21 cellular contexts compared by ENCODE assay signal in the genomic region with DNA sequence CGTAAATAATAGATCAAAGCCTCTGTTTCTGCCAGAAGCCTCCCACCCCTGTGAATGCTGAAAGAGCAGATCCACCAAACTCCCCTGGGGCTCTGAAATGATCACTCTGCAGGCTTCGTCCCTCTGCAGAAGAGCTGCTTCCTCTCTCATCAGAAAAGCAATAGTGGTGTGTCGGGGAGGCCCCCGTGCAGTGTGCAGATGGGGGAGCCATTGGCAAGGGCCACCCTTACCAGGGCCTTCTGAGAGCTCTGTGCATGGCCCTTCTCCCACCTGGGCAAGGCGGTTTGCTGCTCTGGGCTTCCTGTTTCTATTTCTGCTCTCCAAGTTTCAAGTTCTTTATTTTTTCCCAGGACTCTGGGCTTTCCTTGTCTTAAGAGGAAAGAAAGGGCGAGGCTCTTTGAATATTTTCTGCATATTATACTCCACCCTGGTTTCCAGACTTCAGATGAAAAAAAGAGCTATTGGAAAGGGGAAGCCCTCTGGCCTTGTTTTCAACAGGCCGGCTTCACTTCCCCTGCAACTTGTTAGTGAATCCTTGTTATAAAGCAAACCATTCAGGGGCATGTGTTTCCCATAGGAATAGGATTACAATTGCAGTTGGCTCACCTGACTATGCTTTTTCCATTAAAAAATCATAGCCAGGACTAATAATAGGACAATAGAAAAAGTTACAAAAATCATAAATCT.
DNase-seq lines count a peak whose midpoint lies in the region; ATAC-seq and TF ChIP-seq lines count a peak whose summit lies in the region.
"Had no signal": no experiment of that assay in that cellular context is flagged by ENCODE, and none has a peak within 500 bp of the region (broad histone marks: within the 10 kb centered on the region; RNA-seq: fewer than 3 reads in every experiment).

No MANE protein-coding gene starts in this region.

- no peak overlapping the region for H3K14ac ChIP-seq in trophoblast cell (ENCODE audit: low read length)

- H3K4ac ChIP-seq in trophoblast cell (ENCODE audit: low read depth, low read length) = no peak overlapping the region

- no peak overlapping the region for H4K12ac ChIP-seq in trophoblast cell (ENCODE audit: low read depth, low read length)

- H3K36me3 ChIP-seq in left ventricle myocardium inferior (no peaks in the 10 kb centered on the region), trophoblast cell (ENCODE audit: control insufficient read depth in 1 of 2, insufficient read depth in 2 of 2, low read length in 2 of 2) (no peaks in the 10 kb centered on the region)
- H3K36me3 ChIP-seq: brain microvascular endothelial cell, vagina had no signal

- H3K18ac ChIP-seq in trophoblast cell (ENCODE audit: low read length) = no peak overlapping the region

- H3K23ac ChIP-seq in trophoblast cell (ENCODE audit: low read length) = no peak overlapping the region

- no peak overlapping the region for H4K91ac ChIP-seq in trophoblast cell (ENCODE audit: low read depth, low read length)

- no peaks in the 10 kb centered on the region for H3K79me2 ChIP-seq in trophoblast cell (ENCODE audit: control insufficient read depth, insufficient read depth, low read length, poor library complexity)

- H3K27me3 ChIP-seq in left ventricle myocardium inferior (ENCODE audit: low read depth) (peaks cover 23% of the 10 kb centered on the region), trophoblast cell (ENCODE audit: insufficient read depth, low read length) (no peaks in the 10 kb centered on the region)
- H3K27me3 ChIP-seq: brain microvascular endothelial cell, vagina had no signal

- H3K79me1 ChIP-seq in trophoblast cell (ENCODE audit: low read length) = no peaks in the 10 kb centered on the region

- H3K9ac ChIP-seq in trophoblast cell (ENCODE audit: low read length) = no peak overlapping the region

- no peak for TF ChIP-seq CTCF in left ventricle myocardium inferior (IDR thresholded peaks at IDR 0.05; ENCODE audit: borderline replicate concordance)

- no peak overlapping the region for H2AFZ ChIP-seq in trophoblast cell (ENCODE audit: insufficient read depth, low read length, poor library complexity)

- H2BK5ac ChIP-seq in trophoblast cell (ENCODE audit: low read depth, low read length, poor library complexity) = no peak overlapping the region

- peaks cover 19% of the 10 kb centered on the region for H3K4me1 ChIP-seq in left ventricle myocardium inferior
- H3K4me1 ChIP-seq in trophoblast cell (ENCODE audit: control insufficient read depth in 1 of 2, insufficient read depth in 2 of 2, low read length in 2 of 2) = peaks cover 15 to 18% of the 10 kb centered on the region in 2 experiments
- H3K4me1 ChIP-seq: vagina had no signal

- H3K4me2 ChIP-seq in trophoblast cell (ENCODE audit: low read length) = peak overlapping the region; percentile 12

- intact Hi-C loops in left ventricle myocardium inferior (cut with micrococcal nuclease) = no loop called here

- H3K4me3 ChIP-seq in left ventricle myocardium inferior = peak overlapping the region; percentile 16
- no peak overlapping the region for H3K4me3 ChIP-seq in trophoblast cell (ENCODE audit: low read depth, low read length)
- H3K4me3 ChIP-seq: vagina had no signal

- no peak overlapping the region for H4K8ac ChIP-seq in trophoblast cell (ENCODE audit: low read depth, low read length)

- H3K9me3 ChIP-seq in left ventricle myocardium inferior (replicated peaks) (no peaks in the 10 kb centered on the region), trophoblast cell (ENCODE audit: insufficient read depth, low read depth, low read length) (no peaks in the 10 kb centered on the region)
- H3K9me3 ChIP-seq: Caco-2, vagina had no signal

- H3K27ac ChIP-seq in left ventricle myocardium inferior (replicated peaks) (peak overlapping the region; percentile 87), trophoblast cell (ENCODE audit: low read depth, low read length) (no peak overlapping the region)
- H3K27ac ChIP-seq: brain microvascular endothelial cell, vagina had no signal

- no peak overlapping the region for H2BK12ac ChIP-seq in trophoblast cell (ENCODE audit: low read length)

- WGBS in trophoblast cell (ENCODE audit: extremely low coverage, insufficient coverage, insufficient read length) = no CpG with 5 or more reads among the region's 7 CpGs

- no peak overlapping the region for H2BK120ac ChIP-seq in trophoblast cell (ENCODE audit: insufficient read depth, low read length, poor library complexity)

- DNase-seq in COLO829 (ENCODE audit: low spot score) (peak; percentile 45), MV-4-11 (lab: John Stamatoyannopoulos, UW) (peak; percentile 83), left ventricle myocardium inferior (no peak), trophoblast cell (no peak), NCI-H1092 (lab: John Stamatoyannopoulos, UW) (no peak), hepatic stellate cell (ENCODE audit: low spot score) (no peak)
- DNase-seq in activated CD8-positive, alpha-beta memory T cell treated with anti-CD3 and anti-CD28 coated beads, Interleukin-2, amount 50 U/mL, for 4 hours = no peak
- DNase-seq: activated CD4-positive, alpha-beta T cell treated with anti-CD3 and anti-CD28 coated beads, Interleukin-2, amount 50 U/mL, for 4 hours; activated T-cell treated with anti-CD3 and anti-CD28 coated beads, Interleukin-2, amount 50 U/mL, for 24 hours; brain microvascular endothelial cell; Caco-2; dermis blood vessel endothelial cell; EL; midbrain; MM.1S; NCI-H2081 treated with DMSO at 0.1 percent for 48 hours; NCI-H82; RPMI8226; T-cell had no signal

- ATAC-seq in HG02870 (IDR thresholded peaks at IDR 0.05; ENCODE audit: unreplicated experiment) = no peak
- ATAC-seq: T-cell had no signal

- no peak overlapping the region for H2AK5ac ChIP-seq in trophoblast cell (ENCODE audit: low read length)

Comparison
In these comparisons a context has a peak if more than half of its experiments do, and no peak if none do; other contexts are left out.
1. DNase-seq: peak in COLO829 (single experiment) and MV-4-11 (single experiment); none in left ventricle myocardium inferior (single experiment), trophoblast cell (0 of 2), NCI-H1092 (single experiment), activated CD8-positive, alpha-beta memory T cell treated with anti-CD3 and anti-CD28 coated beads, Interleukin-2, amount 50 U/mL, for 4 hours (single experiment) and hepatic stellate cell (single experiment).